In the genomic region with DNA sequence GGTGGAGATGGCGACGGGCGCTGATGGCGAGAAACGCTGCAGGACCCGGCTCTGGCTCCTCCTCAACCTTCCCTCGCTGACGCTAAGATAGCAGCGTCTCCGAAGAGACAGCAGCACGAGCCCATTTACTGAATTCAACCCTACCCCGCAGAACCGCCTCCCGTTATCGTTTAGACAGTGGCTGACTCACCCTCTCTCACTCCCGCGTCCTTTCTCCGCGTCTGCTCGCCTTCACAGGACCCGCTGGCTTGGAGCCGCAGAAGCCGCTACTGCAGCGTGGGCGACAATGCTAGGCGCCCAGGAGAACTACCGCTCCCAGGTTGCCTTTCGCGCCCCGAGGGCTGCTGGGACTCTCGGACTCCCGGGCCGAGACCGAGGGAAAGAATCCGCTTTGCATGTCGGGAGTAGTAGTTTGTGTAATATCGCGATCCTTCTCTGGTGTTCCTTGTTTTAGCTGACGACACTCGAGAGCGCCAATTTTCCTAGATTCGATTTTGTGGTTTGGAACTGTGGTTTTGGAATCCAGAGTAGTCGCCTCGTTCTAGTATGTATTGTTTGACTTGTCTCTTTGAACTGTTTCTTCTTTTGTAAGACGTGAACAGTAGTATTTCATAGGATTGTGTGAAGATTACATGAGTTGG, we compare ENCODE assay signal across 1 cellular context.
TF ChIP-seq lines count a peak whose summit lies in the region.

KBTBD6 (minus strand) TSS at position 291 of the 641 bp plus-strand sequence. CDS start 291 bp downstream, outside the sequence.

TF ChIP-seq in K562, 482 proteins besides CTCF, POLR2A, EP300 and RAD21 (continued from another document and continues in another):
- peak; percentile 30 for TF ChIP-seq ZFP36 (IDR thresholded peaks at IDR 0.05; ENCODE audit: low read depth, low read length, partially characterized antibody)
- peak; percentile 40; the same call in 1 of the 2 replicates for TF ChIP-seq MAFF (IDR thresholded peaks at IDR 0.05; ENCODE audit: low read length)
- TF ChIP-seq DPF2 (IDR thresholded peaks at IDR 0.05): peak; percentile 70
- TF ChIP-seq ZNF766 (CRISPR knock-in tag; conservative IDR thresholded peaks at IDR 0.05): peak; percentile 92
- peak in 1 of 2 experiments; percentile 61; a peak in 1 of 4 replicates for TF ChIP-seq TBL1XR1 (IDR thresholded peaks at IDR 0.05; ENCODE audit: low read length in 2 of 2)
- peak; percentile 51; the same call in 1 of the 2 replicates for TF ChIP-seq NR2C1 (IDR thresholded peaks at IDR 0.05)
- TF ChIP-seq NR2C1 (tag; IDR thresholded peaks at IDR 0.05): peak; percentile 74
- TF ChIP-seq SIX5 (IDR thresholded peaks at IDR 0.05; ENCODE audit: borderline replicate concordance in 1 of 2, insufficient read depth in 1 of 2, low read depth in 1 of 2, low read length in 2 of 2): peak; percentile 93 to 94
- no peak for TF ChIP-seq SNIP1 (IDR thresholded peaks at IDR 0.05; ENCODE audit: low read depth)
- no peak for TF ChIP-seq ZNF263 (CRISPR knock-in tag; IDR thresholded peaks at IDR 0.05; ENCODE audit: borderline replicate concordance)
- peak in 1 of 2 experiments; percentile 90; a peak in 2 of 4 replicates for TF ChIP-seq UBTF (IDR thresholded peaks at IDR 0.05; ENCODE audit: borderline replicate concordance in 1 of 2, low read depth in 2 of 2, low read length in 2 of 2)
- no peak for TF ChIP-seq HSF4 (CRISPR knock-in tag; IDR thresholded peaks at IDR 0.05; ENCODE audit: borderline replicate concordance)
- TF ChIP-seq, protein P1, sequence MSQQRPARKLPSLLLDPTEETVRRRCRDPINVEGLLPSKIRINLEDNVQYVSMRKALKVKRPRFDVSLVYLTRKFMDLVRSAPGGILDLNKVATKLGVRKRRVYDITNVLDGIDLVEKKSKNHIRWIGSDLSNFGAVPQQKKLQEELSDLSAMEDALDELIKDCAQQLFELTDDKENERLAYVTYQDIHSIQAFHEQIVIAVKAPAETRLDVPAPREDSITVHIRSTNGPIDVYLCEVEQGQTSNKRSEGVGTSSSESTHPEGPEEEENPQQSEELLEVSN (IDR thresholded peaks at IDR 0.05; ENCODE audit: borderline replicate concordance in 1 of 2, extremely low read depth in 1 of 2, insufficient read depth in 1 of 2, insufficient read length in 1 of 2, low read depth in 1 of 2, low read length in 1 of 2, poor library complexity in 1 of 2, severe bottlenecking in 1 of 2): peak; percentile 44 to 79
- TF ChIP-seq ZNF347 (CRISPR knock-in tag; IDR thresholded peaks at IDR 0.05; ENCODE audit: low read depth): no peak
- peak; percentile 67 for TF ChIP-seq TAF1 (IDR thresholded peaks at IDR 0.05; ENCODE audit: control insufficient read depth, extremely low read depth, insufficient read depth, low read length, severe bottlenecking)
- TF ChIP-seq GTF2F1 (IDR thresholded peaks at IDR 0.05; ENCODE audit: low read depth, low read length): peak; percentile 71; the same call in 1 of the 2 replicates
- TF ChIP-seq NFXL1 (CRISPR knock-in tag; IDR thresholded peaks at IDR 0.05): no peak
- TF ChIP-seq, protein P2, sequence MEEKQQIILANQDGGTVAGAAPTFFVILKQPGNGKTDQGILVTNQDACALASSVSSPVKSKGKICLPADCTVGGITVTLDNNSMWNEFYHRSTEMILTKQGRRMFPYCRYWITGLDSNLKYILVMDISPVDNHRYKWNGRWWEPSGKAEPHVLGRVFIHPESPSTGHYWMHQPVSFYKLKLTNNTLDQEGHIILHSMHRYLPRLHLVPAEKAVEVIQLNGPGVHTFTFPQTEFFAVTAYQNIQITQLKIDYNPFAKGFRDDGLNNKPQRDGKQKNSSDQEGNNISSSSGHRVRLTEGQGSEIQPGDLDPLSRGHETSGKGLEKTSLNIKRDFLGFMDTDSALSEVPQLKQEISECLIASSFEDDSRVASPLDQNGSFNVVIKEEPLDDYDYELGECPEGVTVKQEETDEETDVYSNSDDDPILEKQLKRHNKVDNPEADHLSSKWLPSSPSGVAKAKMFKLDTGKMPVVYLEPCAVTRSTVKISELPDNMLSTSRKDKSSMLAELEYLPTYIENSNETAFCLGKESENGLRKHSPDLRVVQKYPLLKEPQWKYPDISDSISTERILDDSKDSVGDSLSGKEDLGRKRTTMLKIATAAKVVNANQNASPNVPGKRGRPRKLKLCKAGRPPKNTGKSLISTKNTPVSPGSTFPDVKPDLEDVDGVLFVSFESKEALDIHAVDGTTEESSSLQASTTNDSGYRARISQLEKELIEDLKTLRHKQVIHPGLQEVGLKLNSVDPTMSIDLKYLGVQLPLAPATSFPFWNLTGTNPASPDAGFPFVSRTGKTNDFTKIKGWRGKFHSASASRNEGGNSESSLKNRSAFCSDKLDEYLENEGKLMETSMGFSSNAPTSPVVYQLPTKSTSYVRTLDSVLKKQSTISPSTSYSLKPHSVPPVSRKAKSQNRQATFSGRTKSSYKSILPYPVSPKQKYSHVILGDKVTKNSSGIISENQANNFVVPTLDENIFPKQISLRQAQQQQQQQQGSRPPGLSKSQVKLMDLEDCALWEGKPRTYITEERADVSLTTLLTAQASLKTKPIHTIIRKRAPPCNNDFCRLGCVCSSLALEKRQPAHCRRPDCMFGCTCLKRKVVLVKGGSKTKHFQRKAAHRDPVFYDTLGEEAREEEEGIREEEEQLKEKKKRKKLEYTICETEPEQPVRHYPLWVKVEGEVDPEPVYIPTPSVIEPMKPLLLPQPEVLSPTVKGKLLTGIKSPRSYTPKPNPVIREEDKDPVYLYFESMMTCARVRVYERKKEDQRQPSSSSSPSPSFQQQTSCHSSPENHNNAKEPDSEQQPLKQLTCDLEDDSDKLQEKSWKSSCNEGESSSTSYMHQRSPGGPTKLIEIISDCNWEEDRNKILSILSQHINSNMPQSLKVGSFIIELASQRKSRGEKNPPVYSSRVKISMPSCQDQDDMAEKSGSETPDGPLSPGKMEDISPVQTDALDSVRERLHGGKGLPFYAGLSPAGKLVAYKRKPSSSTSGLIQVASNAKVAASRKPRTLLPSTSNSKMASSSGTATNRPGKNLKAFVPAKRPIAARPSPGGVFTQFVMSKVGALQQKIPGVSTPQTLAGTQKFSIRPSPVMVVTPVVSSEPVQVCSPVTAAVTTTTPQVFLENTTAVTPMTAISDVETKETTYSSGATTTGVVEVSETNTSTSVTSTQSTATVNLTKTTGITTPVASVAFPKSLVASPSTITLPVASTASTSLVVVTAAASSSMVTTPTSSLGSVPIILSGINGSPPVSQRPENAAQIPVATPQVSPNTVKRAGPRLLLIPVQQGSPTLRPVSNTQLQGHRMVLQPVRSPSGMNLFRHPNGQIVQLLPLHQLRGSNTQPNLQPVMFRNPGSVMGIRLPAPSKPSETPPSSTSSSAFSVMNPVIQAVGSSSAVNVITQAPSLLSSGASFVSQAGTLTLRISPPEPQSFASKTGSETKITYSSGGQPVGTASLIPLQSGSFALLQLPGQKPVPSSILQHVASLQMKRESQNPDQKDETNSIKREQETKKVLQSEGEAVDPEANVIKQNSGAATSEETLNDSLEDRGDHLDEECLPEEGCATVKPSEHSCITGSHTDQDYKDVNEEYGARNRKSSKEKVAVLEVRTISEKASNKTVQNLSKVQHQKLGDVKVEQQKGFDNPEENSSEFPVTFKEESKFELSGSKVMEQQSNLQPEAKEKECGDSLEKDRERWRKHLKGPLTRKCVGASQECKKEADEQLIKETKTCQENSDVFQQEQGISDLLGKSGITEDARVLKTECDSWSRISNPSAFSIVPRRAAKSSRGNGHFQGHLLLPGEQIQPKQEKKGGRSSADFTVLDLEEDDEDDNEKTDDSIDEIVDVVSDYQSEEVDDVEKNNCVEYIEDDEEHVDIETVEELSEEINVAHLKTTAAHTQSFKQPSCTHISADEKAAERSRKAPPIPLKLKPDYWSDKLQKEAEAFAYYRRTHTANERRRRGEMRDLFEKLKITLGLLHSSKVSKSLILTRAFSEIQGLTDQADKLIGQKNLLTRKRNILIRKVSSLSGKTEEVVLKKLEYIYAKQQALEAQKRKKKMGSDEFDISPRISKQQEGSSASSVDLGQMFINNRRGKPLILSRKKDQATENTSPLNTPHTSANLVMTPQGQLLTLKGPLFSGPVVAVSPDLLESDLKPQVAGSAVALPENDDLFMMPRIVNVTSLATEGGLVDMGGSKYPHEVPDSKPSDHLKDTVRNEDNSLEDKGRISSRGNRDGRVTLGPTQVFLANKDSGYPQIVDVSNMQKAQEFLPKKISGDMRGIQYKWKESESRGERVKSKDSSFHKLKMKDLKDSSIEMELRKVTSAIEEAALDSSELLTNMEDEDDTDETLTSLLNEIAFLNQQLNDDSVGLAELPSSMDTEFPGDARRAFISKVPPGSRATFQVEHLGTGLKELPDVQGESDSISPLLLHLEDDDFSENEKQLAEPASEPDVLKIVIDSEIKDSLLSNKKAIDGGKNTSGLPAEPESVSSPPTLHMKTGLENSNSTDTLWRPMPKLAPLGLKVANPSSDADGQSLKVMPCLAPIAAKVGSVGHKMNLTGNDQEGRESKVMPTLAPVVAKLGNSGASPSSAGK (IDR thresholded peaks at IDR 0.05): peak; percentile 81
- TF ChIP-seq SIN3A (IDR thresholded peaks at IDR 0.05; ENCODE audit: borderline replicate concordance in 2 of 2, control insufficient read depth in 1 of 2, low read depth in 2 of 2, low read length in 2 of 2): peak in 1 of 2 experiments; percentile 19; a peak in 1 of 4 replicates
- TF ChIP-seq ATF1 (CRISPR knock-in tag; IDR thresholded peaks at IDR 0.05): peak; percentile 35; the same call in 1 of the 2 replicates
- peak; percentile 95 for TF ChIP-seq ATF1 (tag; IDR thresholded peaks at IDR 0.05)
- TF ChIP-seq ZNF143 (CRISPR knock-in tag; IDR thresholded peaks at IDR 0.05): peak; percentile 97
- peak; percentile 73 for TF ChIP-seq ELF1 (tag; IDR thresholded peaks at IDR 0.05)
- TF ChIP-seq ARID2 (IDR thresholded peaks at IDR 0.05): no peak
- TF ChIP-seq ATF7 (IDR thresholded peaks at IDR 0.05): peak; percentile 84
- peak; percentile 78 for TF ChIP-seq ZNF592 (IDR thresholded peaks at IDR 0.05)
- TF ChIP-seq SUPT5H (IDR thresholded peaks at IDR 0.05): peak; percentile 59; the same call in 1 of the 2 replicates
- peak; percentile 99 for TF ChIP-seq ZBTB1 (CRISPR knock-in tag; IDR thresholded peaks at IDR 0.05; ENCODE audit: borderline replicate concordance, low read depth)
- no peak for TF ChIP-seq POLR2B (IDR thresholded peaks at IDR 0.05; ENCODE audit: low read depth, partially characterized antibody)
- peak; percentile 94 for TF ChIP-seq FOSL1 (tag; conservative IDR thresholded peaks at IDR 0.05)
- peak; percentile 82 for TF ChIP-seq JUN (IDR thresholded peaks at IDR 0.05; ENCODE audit: borderline replicate concordance, low read depth, low read length)
- no peak for TF ChIP-seq JUN (CRISPR knock-in tag; IDR thresholded peaks at IDR 0.05; ENCODE audit: borderline replicate concordance)
- TF ChIP-seq RBM22 (IDR thresholded peaks at IDR 0.05; ENCODE audit: low read depth, low read length, poor library complexity, severe bottlenecking): no peak
- no peak for TF ChIP-seq CEBPG (CRISPR knock-in tag; IDR thresholded peaks at IDR 0.05)
- peak in 1 of 2 experiments; percentile 60; a peak in 1 of 4 replicates for TF ChIP-seq CEBPG (tag; conservative IDR thresholded peaks at IDR 0.05 in 1 of 2, IDR thresholded peaks at IDR 0.05 in 1 of 2)
- TF ChIP-seq EP400 (IDR thresholded peaks at IDR 0.05): peak; percentile 77
- peak; percentile 80 for TF ChIP-seq CXXC5 (CRISPR knock-in tag; IDR thresholded peaks at IDR 0.05)
- no peak for TF ChIP-seq POLR3A (IDR thresholded peaks at IDR 0.05; ENCODE audit: borderline replicate concordance, extremely low read depth, insufficient read depth, insufficient read length)
